Comparison of ENCODE assay signal across 1 cellular context in genomic region chr5:99081711-99082110, GRCh38.
TF ChIP-seq lines count a peak whose summit lies in the region.

No MANE protein-coding gene starts in this region.

TF ChIP-seq in GM23338, 12 proteins besides CTCF, POLR2A, EP300 and RAD21:
- TF ChIP-seq JUNB (IDR thresholded peaks at IDR 0.05; ENCODE audit: unreplicated experiment) (no peak), EZH2phosphoT487 (IDR thresholded peaks at IDR 0.05; ENCODE audit: unreplicated experiment) (no peak), ZNF331 (CRISPR knock-in tag; IDR thresholded peaks at IDR 0.05; ENCODE audit: low read depth) (no peak), ZNF462 (CRISPR knock-in tag; IDR thresholded peaks at IDR 0.05) (no peak), NANOG (IDR thresholded peaks at IDR 0.05; ENCODE audit: borderline replicate concordance) (no peak)
- TF ChIP-seq, protein P1, sequence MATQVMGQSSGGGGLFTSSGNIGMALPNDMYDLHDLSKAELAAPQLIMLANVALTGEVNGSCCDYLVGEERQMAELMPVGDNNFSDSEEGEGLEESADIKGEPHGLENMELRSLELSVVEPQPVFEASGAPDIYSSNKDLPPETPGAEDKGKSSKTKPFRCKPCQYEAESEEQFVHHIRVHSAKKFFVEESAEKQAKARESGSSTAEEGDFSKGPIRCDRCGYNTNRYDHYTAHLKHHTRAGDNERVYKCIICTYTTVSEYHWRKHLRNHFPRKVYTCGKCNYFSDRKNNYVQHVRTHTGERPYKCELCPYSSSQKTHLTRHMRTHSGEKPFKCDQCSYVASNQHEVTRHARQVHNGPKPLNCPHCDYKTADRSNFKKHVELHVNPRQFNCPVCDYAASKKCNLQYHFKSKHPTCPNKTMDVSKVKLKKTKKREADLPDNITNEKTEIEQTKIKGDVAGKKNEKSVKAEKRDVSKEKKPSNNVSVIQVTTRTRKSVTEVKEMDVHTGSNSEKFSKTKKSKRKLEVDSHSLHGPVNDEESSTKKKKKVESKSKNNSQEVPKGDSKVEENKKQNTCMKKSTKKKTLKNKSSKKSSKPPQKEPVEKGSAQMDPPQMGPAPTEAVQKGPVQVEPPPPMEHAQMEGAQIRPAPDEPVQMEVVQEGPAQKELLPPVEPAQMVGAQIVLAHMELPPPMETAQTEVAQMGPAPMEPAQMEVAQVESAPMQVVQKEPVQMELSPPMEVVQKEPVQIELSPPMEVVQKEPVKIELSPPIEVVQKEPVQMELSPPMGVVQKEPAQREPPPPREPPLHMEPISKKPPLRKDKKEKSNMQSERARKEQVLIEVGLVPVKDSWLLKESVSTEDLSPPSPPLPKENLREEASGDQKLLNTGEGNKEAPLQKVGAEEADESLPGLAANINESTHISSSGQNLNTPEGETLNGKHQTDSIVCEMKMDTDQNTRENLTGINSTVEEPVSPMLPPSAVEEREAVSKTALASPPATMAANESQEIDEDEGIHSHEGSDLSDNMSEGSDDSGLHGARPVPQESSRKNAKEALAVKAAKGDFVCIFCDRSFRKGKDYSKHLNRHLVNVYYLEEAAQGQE (IDR thresholded peaks at IDR 0.05; ENCODE audit: unreplicated experiment), result no peak
